In the genomic region with DNA sequence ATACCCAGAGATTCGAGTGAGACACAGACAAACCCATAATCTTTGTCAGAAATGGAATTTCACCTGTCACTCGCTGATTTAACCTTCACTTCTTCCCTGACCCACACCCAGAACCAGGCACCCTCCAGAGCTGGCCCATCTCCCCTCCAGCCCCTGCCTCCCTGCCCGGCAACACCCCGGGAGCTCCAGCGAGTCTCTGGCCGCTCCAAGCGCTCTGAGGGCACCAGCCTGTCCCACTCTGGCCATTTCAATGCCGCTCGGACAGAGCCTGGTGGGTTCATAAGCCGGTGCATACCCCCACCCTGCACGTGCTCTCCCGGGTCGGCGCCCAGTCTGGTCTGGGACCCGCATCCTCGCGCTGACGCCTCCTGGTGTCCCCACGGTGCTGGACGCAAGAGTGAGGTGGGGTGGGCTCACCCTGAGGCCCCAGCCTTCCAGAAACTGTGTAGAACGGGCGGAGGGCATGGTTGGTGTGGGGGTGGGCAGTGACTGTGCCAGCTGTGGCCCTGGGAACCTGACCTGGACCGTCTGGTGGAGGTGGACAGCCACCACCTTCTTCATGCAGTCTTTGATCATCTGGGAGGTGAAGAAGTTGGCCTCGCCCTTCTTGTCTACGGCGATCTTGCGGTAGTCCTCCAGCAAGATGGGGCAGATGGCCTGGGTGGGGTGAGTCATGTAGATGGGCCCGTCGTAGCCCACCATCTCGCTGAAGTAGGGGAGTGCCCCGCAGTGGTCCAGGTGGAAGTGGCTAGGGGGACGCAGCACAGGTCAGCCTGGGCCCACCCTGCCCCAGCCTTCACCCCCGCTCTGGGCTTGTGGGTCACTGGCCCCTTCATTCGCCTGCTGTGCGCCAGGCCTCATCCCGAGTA, we compare ENCODE assay signal across 11 cellular contexts. TPM values are rescaled to one million over a fixed set of nuclear protein-coding genes. Genes with fewer than 3 reads are reported as not detected.
A peak's percentile ranks its signal among the peaks of the same experiment; 100 is the strongest.
DNase-seq lines count a peak whose midpoint lies in the region; ATAC-seq and TF ChIP-seq lines count a peak whose summit lies in the region.
"Had no signal": no experiment of that assay in that cellular context is flagged by ENCODE, and none has a peak within 500 bp of the region (broad histone marks: within the 10 kb centered on the region; RNA-seq: fewer than 3 reads in every experiment).

No MANE protein-coding gene starts in this region.

- CTCF ChIA-PET in MCF 10A (lab: Yijun Ruan, JAX), result interaction anchor here (0.6 kb wide), 2 partner anchors 37 to 56 kb away, joined by 3 read pairs; partner anchors contain the start of gene AURKAIP1

- H3K27ac Mint-ChIP-seq in activated T-cell treated with anti-CD3 and anti-CD28 coated beads, Interleukin-2, amount 50 U/mL, for 72 hours, result peak overlapping the region; percentile 52
- peak overlapping the region; percentile 84 for H3K27ac Mint-ChIP-seq in MCF 10A (ENCODE audit: low read depth, unreplicated experiment)

- POLR2A ChIA-PET in MCF 10A (lab: Yijun Ruan, JAX), result interaction anchor here (0.7 to 1.5 kb wide), 9 partner anchors 10 to 360 kb away, joined by 3 to 12 read pairs (median 3); partner anchors contain the start of genes CCNL2 and NOC2L

- H3K4me2 ChIP-seq in Karpas-422 (ENCODE audit: low read depth, low read length, poor library complexity, severe bottlenecking), result no peak overlapping the region

- H3K9me3 ChIP-seq in muscle layer of colon (ENCODE audit: low read length) (no peaks in the 10 kb centered on the region), Karpas-422 (ENCODE audit: low read length) (no peaks in the 10 kb centered on the region)
- H3K9me3 ChIP-seq: body of pancreas had no signal

- no peak for TF ChIP-seq CTCF in MCF 10A (IDR thresholded peaks at IDR 0.05; ENCODE audit: unreplicated experiment)

- peak in 1 of 2 donors; percentile 16 for ATAC-seq in activated T-cell treated with anti-CD3 and anti-CD28 coated beads, Interleukin-2, amount 50 U/mL, for 72 hours (replicated peaks in 1 of 2)
- ATAC-seq in GM21528 (IDR thresholded peaks at IDR 0.05; ENCODE audit: low FRiP score, unreplicated experiment), result no peak
- ATAC-seq: GM12878 had no signal

- H3K9ac ChIP-seq in muscle layer of colon (ENCODE audit: low read length) (no peak overlapping the region), Karpas-422 (ENCODE audit: low read length) (no peak overlapping the region)

- peaks cover 19% of the 10 kb centered on the region for H3K4me1 Mint-ChIP-seq in activated T-cell treated with anti-CD3 and anti-CD28 coated beads, Interleukin-2, amount 50 U/mL, for 72 hours (ENCODE audit: low read depth)
- H3K4me1 Mint-ChIP-seq in MCF 10A (ENCODE audit: insufficient read depth, unreplicated experiment), result peaks cover 18% of the 10 kb centered on the region

- BruUV-seq in MCF 10A (replicated peaks; lab: Mats Ljungman, UMichigan), result no TSS peak

- no peak for DNase-seq in activated T-cell treated with anti-CD3 and anti-CD28 coated beads, Interleukin-2, amount 50 U/mL, for 72 hours
- no peak for DNase-seq in activated T-cell treated with anti-CD3 and anti-CD28 coated beads for 4 hours
- DNase-seq in MCF 10A (ENCODE audit: unreplicated experiment), result no peak
- DNase-seq in Karpas-422, result no peak
- no peak for DNase-seq in cerebellar cortex (ENCODE audit: low spot score)
- DNase-seq: H9 had no signal

- H3K27me3 Mint-ChIP-seq in activated T-cell treated with anti-CD3 and anti-CD28 coated beads, Interleukin-2, amount 50 U/mL, for 72 hours (ENCODE audit: low read depth), result no peaks in the 10 kb centered on the region
- H3K27me3 Mint-ChIP-seq in MCF 10A (ENCODE audit: insufficient read depth, unreplicated experiment), result no peaks in the 10 kb centered on the region

- H3K36me3 ChIP-seq in muscle layer of colon (ENCODE audit: insufficient read depth, low read length), result peaks cover 41% of the 10 kb centered on the region
- H3K36me3 ChIP-seq in urinary bladder (ENCODE audit: insufficient read depth), result peaks cover 2% of the 10 kb centered on the region
- H3K36me3 ChIP-seq in Karpas-422 (ENCODE audit: insufficient read depth, low read length), result peaks cover 5% of the 10 kb centered on the region

- H3K36me3 Mint-ChIP-seq in activated T-cell treated with anti-CD3 and anti-CD28 coated beads, Interleukin-2, amount 50 U/mL, for 72 hours (ENCODE audit: insufficient read depth in 2 of 2), result peaks cover 5 to 9% of the 10 kb centered on the region in 2 donors
- H3K36me3 Mint-ChIP-seq in MCF 10A (ENCODE audit: insufficient read depth, unreplicated experiment), result peaks cover 47% of the 10 kb centered on the region

- no peaks in the 10 kb centered on the region for H3K9me3 Mint-ChIP-seq in activated T-cell treated with anti-CD3 and anti-CD28 coated beads, Interleukin-2, amount 50 U/mL, for 72 hours
- H3K9me3 Mint-ChIP-seq in MCF 10A (ENCODE audit: unreplicated experiment), result no peaks in the 10 kb centered on the region
- H3K9me3 Mint-ChIP-seq: H9 had no signal

- H3K9me2 ChIP-seq in Karpas-422 (replicated peaks; ENCODE audit: insufficient read depth, low read length), result no peaks in the 10 kb centered on the region

- H3K4me3 ChIP-seq in muscle layer of colon (ENCODE audit: low read depth in 1 of 2, low read length in 2 of 2) (no peak overlapping the region), urinary bladder (ENCODE audit: low read depth, low read length) (no peak overlapping the region), Karpas-422 (ENCODE audit: low read length) (no peak overlapping the region)
- H3K4me3 ChIP-seq: body of pancreas, GM12878 had no signal

- H4K20me1 ChIP-seq in Karpas-422 (ENCODE audit: insufficient read depth, low read depth, low read length), result peaks cover 23% of the 10 kb centered on the region

- peaks cover 49% of the 10 kb centered on the region for H3K79me2 ChIP-seq in Karpas-422 (ENCODE audit: low read length)

- WGBS in urinary bladder, result 91% methylated on average over 36 of the region's 36 CpGs

- no peak overlapping the region for H2AFZ ChIP-seq in Karpas-422 (ENCODE audit: low read length)

- H3K4me3 Mint-ChIP-seq in activated T-cell treated with anti-CD3 and anti-CD28 coated beads, Interleukin-2, amount 50 U/mL, for 72 hours, result no peak overlapping the region
- H3K4me3 Mint-ChIP-seq in MCF 10A (ENCODE audit: unreplicated experiment), result peak overlapping the region; percentile 19
- H3K4me3 Mint-ChIP-seq: H9 had no signal

- H3K4me1 ChIP-seq in muscle layer of colon (ENCODE audit: insufficient read depth, low read length) (peaks cover 31% of the 10 kb centered on the region), urinary bladder (ENCODE audit: insufficient read depth) (peaks cover 2% of the 10 kb centered on the region), Karpas-422 (ENCODE audit: low read length) (peaks cover 38% of the 10 kb centered on the region)

- H3K27me3 ChIP-seq in muscle layer of colon (ENCODE audit: control insufficient read depth in 1 of 2, insufficient read depth in 2 of 2, low read length in 2 of 2), result no peaks in the 10 kb centered on the region
- no peaks in the 10 kb centered on the region for H3K27me3 ChIP-seq in Karpas-422 (ENCODE audit: low read length)
- H3K27me3 ChIP-seq: body of pancreas had no signal

- H3K27ac ChIP-seq in muscle layer of colon (ENCODE audit: low read depth, low read length) (peak overlapping the region; percentile 23), urinary bladder (ENCODE audit: low read depth) (peak overlapping the region; percentile 67), Karpas-422 (ENCODE audit: low read length) (no peak overlapping the region)

- intact Hi-C loops in MCF 10A (cut with micrococcal nuclease), result no loop called here

RNA-seq across cellular contexts. Expression of gene INTS11, which starts 5.4 kb away (rescaled TPM):
- total RNA-seq in activated T-cell treated with anti-CD3 and anti-CD28 coated beads, Interleukin-2, amount 50 U/mL, for 72 hours, result 100 to 1,000 TPM; 108 to 131 TPM
- 122 and 129 TPM in 2 replicates for total RNA-seq in MCF 10A (2022)
- 45.9 TPM for total RNA-seq in urinary bladder
- polyA plus RNA-seq in urinary bladder, result 134 TPM
- total RNA-seq in Karpas-422 (2014; rRNA removed; shearing (Covaris generic); ENCODE audit: low replicate concordance), result 69.8 and 168 TPM in 2 replicates

RNA-seq across cellular contexts. Expression of gene CPTP, which starts 5.6 kb away (rescaled TPM):
- total RNA-seq in activated T-cell treated with anti-CD3 and anti-CD28 coated beads, Interleukin-2, amount 50 U/mL, for 72 hours, result 10 to 100 TPM; 18.0 to 22.8 TPM
- total RNA-seq in MCF 10A (2022), result 19.3 and 21.0 TPM in 2 replicates
- 6.1 TPM for total RNA-seq in urinary bladder
- polyA plus RNA-seq in urinary bladder, result 17.1 TPM
- 35.0 and 74.7 TPM in 2 replicates for total RNA-seq in Karpas-422 (2014; rRNA removed; shearing (Covaris generic); ENCODE audit: low replicate concordance)

RNA-seq across cellular contexts. Expression of gene PUSL1, which starts 10.6 kb away (rescaled TPM):
- 10 to 100 TPM; 11.0 to 11.9 TPM for total RNA-seq in activated T-cell treated with anti-CD3 and anti-CD28 coated beads, Interleukin-2, amount 50 U/mL, for 72 hours
- total RNA-seq in MCF 10A (2022) (15.9 and 27.4 TPM in 2 replicates), urinary bladder (7.6 TPM)
- polyA plus RNA-seq in urinary bladder, result 19.2 TPM
- total RNA-seq in Karpas-422 (2014; rRNA removed; shearing (Covaris generic); ENCODE audit: low replicate concordance), result 14.9 and 45.1 TPM in 2 replicates

RNA-seq across cellular contexts. Expression of gene ACAP3, which starts 11.3 kb away (rescaled TPM):
- total RNA-seq in activated T-cell treated with anti-CD3 and anti-CD28 coated beads, Interleukin-2, amount 50 U/mL, for 72 hours, result 10 to 100 TPM; 28.6 to 37.9 TPM
- total RNA-seq in MCF 10A (2022), result 31.5 and 33.5 TPM in 2 replicates
- 40.2 TPM for total RNA-seq in urinary bladder
- polyA plus RNA-seq in urinary bladder, result 51.2 TPM
- total RNA-seq in Karpas-422 (2014; rRNA removed; shearing (Covaris generic); ENCODE audit: low replicate concordance), result 28.1 and 94.6 TPM in 2 replicates

RNA-seq across cellular contexts. Expression of gene TAS1R3, which starts 12.1 kb away (rescaled TPM):
- total RNA-seq in activated T-cell treated with anti-CD3 and anti-CD28 coated beads, Interleukin-2, amount 50 U/mL, for 72 hours, result under 1 TPM; 0.91 to 0.95 TPM
- total RNA-seq in MCF 10A (2022) (0.17 TPM in 1 of 2 replicates, not detected in the other), urinary bladder (0.48 TPM)
- 0.11 TPM for polyA plus RNA-seq in urinary bladder
- 49.2 and 82.6 TPM in 2 replicates for total RNA-seq in Karpas-422 (2014; rRNA removed; shearing (Covaris generic); ENCODE audit: low replicate concordance)
